Comparison of ENCODE assay signal across 10 cellular contexts in genomic region chr22:30270841-30271240, GRCh38. TPM values are rescaled to one million over a fixed set of nuclear protein-coding genes. Genes with fewer than 3 reads are reported as not detected.
DNase-seq lines count a peak whose midpoint lies in the region; ATAC-seq and TF ChIP-seq lines count a peak whose summit lies in the region.
"Had no signal": no experiment of that assay in that cellular context is flagged by ENCODE, and none has a peak within 500 bp of the region (broad histone marks: within the 10 kb centered on the region; RNA-seq: fewer than 3 reads in every experiment).

No MANE protein-coding gene starts in this region.

- peaks cover 48% of the 10 kb centered on the region for H3K4me1 Mint-ChIP-seq in CD4-positive, alpha-beta T cell (ENCODE audit: low read depth)

- ATAC-seq in CD4-positive, alpha-beta T cell (ENCODE audit: poor library complexity): no peak
- no peak for ATAC-seq in foreskin keratinocyte

- H3K36me3 ChIP-seq in osteoblast (ENCODE audit: insufficient read depth, low read length): no peaks in the 10 kb centered on the region
- H3K36me3 ChIP-seq in vagina: no peaks in the 10 kb centered on the region

- peak overlapping the region; percentile 39 for H3K27ac Mint-ChIP-seq in CD4-positive, alpha-beta T cell

- peak overlapping the region; percentile 46 for H3K4me2 ChIP-seq in osteoblast (ENCODE audit: insufficient read depth, low read length)

- no peaks in the 10 kb centered on the region for H4K20me1 ChIP-seq in osteoblast (ENCODE audit: insufficient read depth, low read length)

- no peak for TF ChIP-seq CTCF in CD4-positive, alpha-beta T cell (IDR thresholded peaks at IDR 0.05)
- TF ChIP-seq CTCF in osteoblast (IDR thresholded peaks at IDR 0.05; ENCODE audit: extremely low read depth, low read depth, low read length) (no peak), vagina (IDR thresholded peaks at IDR 0.05) (no peak), foreskin keratinocyte (conservative IDR thresholded peaks at IDR 0.05) (no peak)

- H3K9me3 ChIP-seq in CD4-positive, alpha-beta T cell (ENCODE audit: control insufficient read depth, low read length): no peaks in the 10 kb centered on the region
- H3K9me3 ChIP-seq in osteoblast (ENCODE audit: low read depth, low read length) (no peaks in the 10 kb centered on the region), vagina (no peaks in the 10 kb centered on the region)

- H3K27me3 Mint-ChIP-seq in CD4-positive, alpha-beta T cell: no peaks in the 10 kb centered on the region

- peak overlapping the region; percentile 78 for H2AFZ ChIP-seq in osteoblast (ENCODE audit: low read length)

- peaks cover 22% of the 10 kb centered on the region for H3K36me3 Mint-ChIP-seq in CD4-positive, alpha-beta T cell (ENCODE audit: low read depth)
- H3K36me3 Mint-ChIP-seq: brain had no signal

- no peak for DNase-seq in CD4-positive, alpha-beta T cell
- DNase-seq in T1000 (lab: John Stamatoyannopoulos, UW) (peak; percentile 35), glomerular visceral epithelial cell (ENCODE audit: extremely low spot score) (peak; percentile 68), osteoblast (ENCODE audit: insufficient read length, low spot score, missing footprints) (peak; percentile 98), ecto neural progenitor cell (ENCODE audit: low spot score) (no peak), vagina (ENCODE audit: extremely low spot score in 2 of 2) (no peak), NCI-H524 (lab: John Stamatoyannopoulos, UW) (no peak), foreskin keratinocyte (no peak)
- DNase-seq: NCI-H748 treated with DMSO at 0.1 percent for 48 hours had no signal

- no peak overlapping the region for H3K27ac ChIP-seq in CD4-positive, alpha-beta T cell (ENCODE audit: low read depth, low read length)
- H3K27ac ChIP-seq in osteoblast (ENCODE audit: low read depth, low read length) (peak overlapping the region; percentile 92), vagina (no peak overlapping the region), foreskin keratinocyte (no peak overlapping the region)

- intact Hi-C loops in CD4-positive, alpha-beta T cell (cut with DNase I, micrococcal nuclease): no loop called here
- intact Hi-C loops in vagina (cut with DNase I): no loop called here

- no peaks in the 10 kb centered on the region for H3K79me2 ChIP-seq in osteoblast (ENCODE audit: insufficient read depth, low read length)

- H3K4me3 ChIP-seq in osteoblast (ENCODE audit: insufficient read depth, low read length) (peak overlapping the region; percentile 16), vagina (no peak overlapping the region)

- POLR2A ChIA-PET in CD4-positive, alpha-beta T cell (lab: Charles Lee): interaction anchor here (1.3 kb wide), 1 partner anchor 9 kb away, joined by 3 read pairs; no protein-coding TSS in a partner anchor

- H3K4me3 Mint-ChIP-seq in CD4-positive, alpha-beta T cell: no peak overlapping the region
- H3K4me3 Mint-ChIP-seq: brain had no signal

- H3K4me1 ChIP-seq in osteoblast (ENCODE audit: insufficient read depth, low read length) (peaks cover 9% of the 10 kb centered on the region), vagina (no peaks in the 10 kb centered on the region), foreskin keratinocyte (no peaks in the 10 kb centered on the region)

- no peaks in the 10 kb centered on the region for H3K27me3 ChIP-seq in CD4-positive, alpha-beta T cell (ENCODE audit: control insufficient read depth, insufficient read depth, low read length)
- no peaks in the 10 kb centered on the region for H3K27me3 ChIP-seq in osteoblast (ENCODE audit: insufficient read depth, low read length)
- no peaks in the 10 kb centered on the region for H3K27me3 ChIP-seq in vagina
- H3K27me3 ChIP-seq in foreskin keratinocyte: peaks cover 3% of the 10 kb centered on the region

- H3K9me3 Mint-ChIP-seq in CD4-positive, alpha-beta T cell: no peaks in the 10 kb centered on the region

- TF ChIP-seq POLR2A in vagina (IDR thresholded peaks at IDR 0.05): peak in 1 of 2 donors; percentile 9

- CTCF ChIA-PET in CD4-positive, alpha-beta T cell (lab: Charles Lee): interaction anchor here (1.2 kb wide), 2 partner anchors 10 to 16 kb away, joined by 3 to 4 read pairs; no protein-coding TSS in a partner anchor

RNA-seq across cellular contexts. Expression of gene OSM, which starts 4.2 kb away (rescaled TPM):
- total RNA-seq in CD4-positive, alpha-beta T cell: 10 to 100 TPM; 13.9 to 16.7 TPM
- not detected in 2 replicates for total RNA-seq in osteoblast
- not detected for total RNA-seq in vagina
- not detected in 2 replicates for total RNA-seq in foreskin keratinocyte
- not detected in 2 replicates for polyA plus RNA-seq in foreskin keratinocyte

RNA-seq across cellular contexts. Expression of gene CASTOR1, which starts 18.5 kb away (rescaled TPM):
- 1 to 10 TPM; 7.9 to 8.8 TPM for total RNA-seq in CD4-positive, alpha-beta T cell
- total RNA-seq in osteoblast (5.3 and 5.8 TPM in 2 replicates), vagina (51.8 TPM), foreskin keratinocyte (3.2 and 3.5 TPM in 2 replicates)
- polyA plus RNA-seq in foreskin keratinocyte: 2.4 and 3.1 TPM in 2 replicates

RNA-seq across cellular contexts. Expression of gene LIF, which starts 24.3 kb away (rescaled TPM):
- total RNA-seq in CD4-positive, alpha-beta T cell: under 1 TPM; 0.17 to 0.30 TPM
- total RNA-seq in osteoblast (3.2 and 3.3 TPM in 2 replicates), vagina (0.49 TPM), foreskin keratinocyte (0.17 and 0.25 TPM in 2 replicates)
- 0.18 and 0.19 TPM in 2 replicates for polyA plus RNA-seq in foreskin keratinocyte

RNA-seq across cellular contexts. Expression of gene TBC1D10A, which starts 55.9 kb away (rescaled TPM):
- total RNA-seq in CD4-positive, alpha-beta T cell: 10 to 100 TPM; 38.9 to 41.8 TPM
- total RNA-seq in osteoblast: 30.6 and 32.9 TPM in 2 replicates
- total RNA-seq in vagina: 51.3 TPM
- total RNA-seq in foreskin keratinocyte: 15.0 and 16.2 TPM in 2 replicates
- polyA plus RNA-seq in foreskin keratinocyte: 15.2 and 15.5 TPM in 2 replicates

Comparison
In these comparisons a context has a peak if more than half of its experiments do, and no peak if none do; other contexts are left out.
1. DNase-seq: peak in T1000 (single experiment), glomerular visceral epithelial cell (single experiment) and osteoblast (single experiment); none in CD4-positive, alpha-beta T cell (0 of 10), ecto neural progenitor cell (single experiment), vagina (0 of 2), NCI-H524 (0 of 2) and foreskin keratinocyte (0 of 2).
2. RNA of gene OSM, which starts 4.2 kb away (total RNA-seq): 13.9 to 16.7 TPM in CD4-positive, alpha-beta T cell; not detected in vagina (single experiment), not detected in osteoblast and not detected in foreskin keratinocyte; every median in the first group is over 10 times any median in the second.